In genomic region chr20:35791097-35791496, GRCh38 we compare ENCODE assay signal across 1 cellular context.
TF ChIP-seq lines count a peak whose summit lies in the region.

No MANE protein-coding gene starts in this region.

TF ChIP-seq in IMR-90, 13 proteins besides CTCF, POLR2A, EP300 and RAD21:
- TF ChIP-seq CHD1 (IDR thresholded peaks at IDR 0.05; ENCODE audit: low read depth, low read length): no peak
- TF ChIP-seq RFX5 (IDR thresholded peaks at IDR 0.05; ENCODE audit: low read depth, low read length): no peak
- no peak for TF ChIP-seq RCOR1 (IDR thresholded peaks at IDR 0.05; ENCODE audit: insufficient replicate concordance, low read length)
- TF ChIP-seq SMC3 (IDR thresholded peaks at IDR 0.05; ENCODE audit: low read depth, low read length): no peak
- TF ChIP-seq ELK1 (IDR thresholded peaks at IDR 0.05; ENCODE audit: borderline replicate concordance, low read depth, low read length): no peak
- TF ChIP-seq FOS (IDR thresholded peaks at IDR 0.05; ENCODE audit: low read depth, low read length): no peak
- TF ChIP-seq MAFK (IDR thresholded peaks at IDR 0.05; ENCODE audit: low read depth, low read length): no peak
- no peak for TF ChIP-seq BHLHE40 (IDR thresholded peaks at IDR 0.05; ENCODE audit: low read depth, low read length)
- no peak for TF ChIP-seq MAZ (IDR thresholded peaks at IDR 0.05; ENCODE audit: borderline replicate concordance, low read depth, low read length)
- TF ChIP-seq USF2 (IDR thresholded peaks at IDR 0.05; ENCODE audit: low read depth, low read length): no peak
- TF ChIP-seq CEBPB (IDR thresholded peaks at IDR 0.05; ENCODE audit: low read depth, low read length): no peak
- no peak for TF ChIP-seq NFE2L2 (IDR thresholded peaks at IDR 0.05; ENCODE audit: low read depth, low read length)
- TF ChIP-seq MXI1 (IDR thresholded peaks at IDR 0.05; ENCODE audit: borderline replicate concordance, low read depth, low read length): no peak
TF ChIP-seq in IMR-90: peak in this region for 0.
